ENCODE assay signal across 24 cellular contexts in the genomic region with DNA sequence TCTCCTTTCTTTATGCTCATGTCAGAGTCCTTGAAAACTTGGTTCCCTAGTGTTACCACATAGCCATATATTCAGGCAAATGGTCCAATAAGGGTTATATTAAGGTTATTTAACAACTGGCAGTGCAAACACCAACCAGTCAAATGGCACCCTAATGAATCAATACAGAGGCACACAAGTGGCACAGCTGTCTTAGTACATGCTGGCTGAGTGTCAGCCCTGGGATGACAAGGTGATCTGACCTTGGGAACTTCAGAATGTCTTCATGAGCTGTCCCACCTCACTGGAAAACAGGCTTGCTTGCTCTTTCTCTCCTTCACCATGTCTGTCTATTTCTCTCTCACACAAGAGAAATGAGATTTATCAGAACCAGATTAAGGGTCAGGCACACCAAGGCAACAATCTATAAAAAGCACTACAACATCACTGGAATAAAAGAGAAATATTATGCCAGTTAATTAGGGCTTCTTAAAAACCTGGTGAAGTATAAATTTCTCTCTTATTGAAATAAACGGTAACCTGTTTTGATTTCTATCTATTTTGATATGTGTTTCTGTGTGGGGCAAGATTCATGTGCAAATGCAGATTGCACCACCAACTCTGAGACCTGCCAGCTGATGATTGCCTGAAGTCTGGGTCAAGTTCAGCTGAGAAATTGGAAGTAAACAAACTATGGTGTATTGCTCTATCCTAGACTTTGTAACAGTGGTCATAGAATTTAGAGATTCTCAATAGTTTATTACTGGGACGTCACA.
"Had no signal": no experiment of that assay in that cellular context is flagged by ENCODE, and none has a peak within 500 bp of the region (broad histone marks: within the 10 kb centered on the region; RNA-seq: fewer than 3 reads in every experiment).

No MANE protein-coding gene starts in this region.

- H3K4me1 ChIP-seq: gastrocnemius medialis, left lung, psoas muscle, stomach, testis, tibial artery had no signal

- H3K36me3 ChIP-seq: gastrocnemius medialis, left lung, ovary, stomach, tibial artery had no signal

- H3K9me3 ChIP-seq: gastrocnemius medialis, left lung, ovary, psoas muscle, stomach, testis, tibial artery had no signal

- H3K79me2 ChIP-seq: hepatocyte had no signal

- H3K4me1 Mint-ChIP-seq: natural killer cell; stimulated activated effector memory CD8-positive, alpha-beta T cell treated with anti-CD3 and anti-CD28 coated beads, Interleukin-12 subunit alpha, Interleukin-12 subunit beta, amount 100 ng/mL, for 72 hours had no signal

- H3K4me2 ChIP-seq: hepatocyte had no signal

- H3K36me3 Mint-ChIP-seq: memory B cell; natural killer cell; stimulated activated effector memory CD8-positive, alpha-beta T cell treated with anti-CD3 and anti-CD28 coated beads, Interleukin-12 subunit alpha, Interleukin-12 subunit beta, amount 100 ng/mL, for 72 hours; type B pancreatic cell had no signal

- H3K27ac Mint-ChIP-seq: memory B cell; natural killer cell; stimulated activated effector memory CD8-positive, alpha-beta T cell treated with anti-CD3 and anti-CD28 coated beads, Interleukin-12 subunit alpha, Interleukin-12 subunit beta, amount 100 ng/mL, for 72 hours; type B pancreatic cell had no signal

- DNase-seq: cortex of kidney; effector CD4-positive, alpha-beta T cell; foreskin fibroblast; gastrocnemius medialis; head of caudate nucleus; kidney; left lung; natural killer cell; occipital lobe; ovary; posterior cingulate gyrus; psoas muscle; stimulated activated CD4-positive, alpha-beta T cell treated with anti-CD3 and anti-CD28 coated beads, Interleukin-2, amount 100 ng/mL, for 24 hours; stimulated activated CD4-positive, alpha-beta T cell treated with anti-CD3 and anti-CD28 coated beads, Interleukin-4, amount 100 ng/mL, for 24 hours; stimulated activated naive CD4-positive, alpha-beta T cell treated with Interleukin-2 at 50 U/mL for 16 hours; stomach; testis; tibial artery had no signal

- H3K27me3 ChIP-seq: gastrocnemius medialis, hepatocyte, left lung, ovary, stomach, testis, tibial artery had no signal

- H3K4me3 Mint-ChIP-seq: memory B cell; natural killer cell; stimulated activated effector memory CD8-positive, alpha-beta T cell treated with anti-CD3 and anti-CD28 coated beads, Interleukin-12 subunit alpha, Interleukin-12 subunit beta, amount 100 ng/mL, for 72 hours; type B pancreatic cell had no signal

- ATAC-seq: gastrocnemius medialis, left lung, natural killer cell, sciatic nerve had no signal

- H2AFZ ChIP-seq: hepatocyte had no signal

- H3K9me3 Mint-ChIP-seq: memory B cell; natural killer cell; stimulated activated effector memory CD8-positive, alpha-beta T cell treated with anti-CD3 and anti-CD28 coated beads, Interleukin-12 subunit alpha, Interleukin-12 subunit beta, amount 100 ng/mL, for 72 hours; type B pancreatic cell had no signal

- H3K27ac ChIP-seq: gastrocnemius medialis, hepatocyte, left lung, ovary, psoas muscle, stomach, testis, tibial artery had no signal

- H3K4me3 ChIP-seq: gastrocnemius medialis, hepatocyte, left lung, lung, ovary, psoas muscle, stomach, testis, tibial artery had no signal
